Comparison of ENCODE assay signal across 1 cellular context in the genomic region with DNA sequence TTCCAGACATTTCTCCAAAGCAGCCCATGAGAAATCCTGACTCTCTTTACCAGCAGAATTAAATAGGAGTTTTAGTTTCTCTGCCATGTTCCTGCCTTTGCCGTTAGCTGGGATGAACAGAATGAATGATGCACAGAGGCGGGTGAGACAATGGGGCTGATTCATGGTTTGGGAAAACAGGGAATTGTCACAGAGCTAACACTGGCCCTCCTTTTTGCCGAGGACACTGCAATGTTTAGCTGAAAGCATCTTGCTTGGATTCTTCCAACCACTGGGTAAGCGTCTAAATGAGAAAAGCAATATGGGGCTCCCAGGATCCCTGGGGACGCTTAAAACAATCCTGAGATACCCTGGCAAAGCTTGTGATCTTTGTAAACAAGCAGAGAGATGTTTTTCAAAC.
TF ChIP-seq lines count a peak whose summit lies in the region.

No MANE protein-coding gene starts in this region.

TF ChIP-seq in GM23338, 12 proteins besides CTCF, POLR2A, EP300 and RAD21 (continued from another document):
- TF ChIP-seq, protein P1, sequence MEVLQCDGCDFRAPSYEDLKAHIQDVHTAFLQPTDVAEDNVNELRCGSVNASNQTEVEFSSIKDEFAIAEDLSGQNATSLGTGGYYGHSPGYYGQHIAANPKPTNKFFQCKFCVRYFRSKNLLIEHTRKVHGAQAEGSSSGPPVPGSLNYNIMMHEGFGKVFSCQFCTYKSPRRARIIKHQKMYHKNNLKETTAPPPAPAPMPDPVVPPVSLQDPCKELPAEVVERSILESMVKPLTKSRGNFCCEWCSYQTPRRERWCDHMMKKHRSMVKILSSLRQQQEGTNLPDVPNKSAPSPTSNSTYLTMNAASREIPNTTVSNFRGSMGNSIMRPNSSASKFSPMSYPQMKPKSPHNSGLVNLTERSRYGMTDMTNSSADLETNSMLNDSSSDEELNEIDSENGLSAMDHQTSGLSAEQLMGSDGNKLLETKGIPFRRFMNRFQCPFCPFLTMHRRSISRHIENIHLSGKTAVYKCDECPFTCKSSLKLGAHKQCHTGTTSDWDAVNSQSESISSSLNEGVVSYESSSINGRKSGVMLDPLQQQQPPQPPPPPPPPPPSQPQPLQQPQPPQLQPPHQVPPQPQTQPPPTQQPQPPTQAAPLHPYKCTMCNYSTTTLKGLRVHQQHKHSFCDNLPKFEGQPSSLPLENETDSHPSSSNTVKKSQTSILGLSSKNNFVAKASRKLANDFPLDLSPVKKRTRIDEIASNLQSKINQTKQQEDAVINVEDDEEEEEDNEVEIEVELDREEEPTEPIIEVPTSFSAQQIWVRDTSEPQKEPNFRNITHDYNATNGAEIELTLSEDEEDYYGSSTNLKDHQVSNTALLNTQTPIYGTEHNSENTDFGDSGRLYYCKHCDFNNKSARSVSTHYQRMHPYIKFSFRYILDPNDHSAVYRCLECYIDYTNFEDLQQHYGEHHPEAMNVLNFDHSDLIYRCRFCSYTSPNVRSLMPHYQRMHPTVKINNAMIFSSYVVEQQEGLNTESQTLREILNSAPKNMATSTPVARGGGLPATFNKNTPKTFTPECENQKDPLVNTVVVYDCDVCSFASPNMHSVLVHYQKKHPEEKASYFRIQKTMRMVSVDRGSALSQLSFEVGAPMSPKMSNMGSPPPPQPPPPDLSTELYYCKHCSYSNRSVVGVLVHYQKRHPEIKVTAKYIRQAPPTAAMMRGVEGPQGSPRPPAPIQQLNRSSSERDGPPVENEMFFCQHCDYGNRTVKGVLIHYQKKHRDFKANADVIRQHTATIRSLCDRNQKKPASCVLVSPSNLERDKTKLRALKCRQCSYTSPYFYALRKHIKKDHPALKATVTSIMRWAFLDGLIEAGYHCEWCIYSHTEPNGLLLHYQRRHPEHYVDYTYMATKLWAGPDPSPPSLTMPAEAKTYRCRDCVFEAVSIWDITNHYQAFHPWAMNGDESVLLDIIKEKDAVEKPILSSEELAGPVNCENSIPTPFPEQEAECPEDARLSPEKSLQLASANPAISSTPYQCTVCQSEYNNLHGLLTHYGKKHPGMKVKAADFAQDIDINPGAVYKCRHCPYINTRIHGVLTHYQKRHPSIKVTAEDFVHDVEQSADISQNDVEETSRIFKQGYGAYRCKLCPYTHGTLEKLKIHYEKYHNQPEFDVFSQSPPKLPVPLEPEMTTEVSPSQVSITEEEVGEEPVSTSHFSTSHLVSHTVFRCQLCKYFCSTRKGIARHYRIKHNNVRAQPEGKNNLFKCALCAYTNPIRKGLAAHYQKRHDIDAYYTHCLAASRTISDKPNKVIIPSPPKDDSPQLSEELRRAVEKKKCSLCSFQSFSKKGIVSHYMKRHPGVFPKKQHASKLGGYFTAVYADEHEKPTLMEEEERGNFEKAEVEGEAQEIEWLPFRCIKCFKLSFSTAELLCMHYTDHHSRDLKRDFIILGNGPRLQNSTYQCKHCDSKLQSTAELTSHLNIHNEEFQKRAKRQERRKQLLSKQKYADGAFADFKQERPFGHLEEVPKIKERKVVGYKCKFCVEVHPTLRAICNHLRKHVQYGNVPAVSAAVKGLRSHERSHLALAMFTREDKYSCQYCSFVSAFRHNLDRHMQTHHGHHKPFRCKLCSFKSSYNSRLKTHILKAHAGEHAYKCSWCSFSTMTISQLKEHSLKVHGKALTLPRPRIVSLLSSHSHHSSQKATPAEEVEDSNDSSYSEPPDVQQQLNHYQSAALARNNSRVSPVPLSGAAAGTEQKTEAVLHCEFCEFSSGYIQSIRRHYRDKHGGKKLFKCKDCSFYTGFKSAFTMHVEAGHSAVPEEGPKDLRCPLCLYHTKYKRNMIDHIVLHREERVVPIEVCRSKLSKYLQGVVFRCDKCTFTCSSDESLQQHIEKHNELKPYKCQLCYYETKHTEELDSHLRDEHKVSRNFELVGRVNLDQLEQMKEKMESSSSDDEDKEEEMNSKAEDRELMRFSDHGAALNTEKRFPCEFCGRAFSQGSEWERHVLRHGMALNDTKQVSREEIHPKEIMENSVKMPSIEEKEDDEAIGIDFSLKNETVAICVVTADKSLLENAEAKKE (CRISPR knock-in tag; IDR thresholded peaks at IDR 0.05): no peak
- no peak for TF ChIP-seq POLR2AphosphoS5 (IDR thresholded peaks at IDR 0.05; ENCODE audit: low read depth)
- TF ChIP-seq, protein P2, sequence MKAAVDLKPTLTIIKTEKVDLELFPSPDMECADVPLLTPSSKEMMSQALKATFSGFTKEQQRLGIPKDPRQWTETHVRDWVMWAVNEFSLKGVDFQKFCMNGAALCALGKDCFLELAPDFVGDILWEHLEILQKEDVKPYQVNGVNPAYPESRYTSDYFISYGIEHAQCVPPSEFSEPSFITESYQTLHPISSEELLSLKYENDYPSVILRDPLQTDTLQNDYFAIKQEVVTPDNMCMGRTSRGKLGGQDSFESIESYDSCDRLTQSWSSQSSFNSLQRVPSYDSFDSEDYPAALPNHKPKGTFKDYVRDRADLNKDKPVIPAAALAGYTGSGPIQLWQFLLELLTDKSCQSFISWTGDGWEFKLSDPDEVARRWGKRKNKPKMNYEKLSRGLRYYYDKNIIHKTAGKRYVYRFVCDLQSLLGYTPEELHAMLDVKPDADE (IDR thresholded peaks at IDR 0.05): no peak
